8 cellular contexts compared by ENCODE assay signal in the genomic region with DNA sequence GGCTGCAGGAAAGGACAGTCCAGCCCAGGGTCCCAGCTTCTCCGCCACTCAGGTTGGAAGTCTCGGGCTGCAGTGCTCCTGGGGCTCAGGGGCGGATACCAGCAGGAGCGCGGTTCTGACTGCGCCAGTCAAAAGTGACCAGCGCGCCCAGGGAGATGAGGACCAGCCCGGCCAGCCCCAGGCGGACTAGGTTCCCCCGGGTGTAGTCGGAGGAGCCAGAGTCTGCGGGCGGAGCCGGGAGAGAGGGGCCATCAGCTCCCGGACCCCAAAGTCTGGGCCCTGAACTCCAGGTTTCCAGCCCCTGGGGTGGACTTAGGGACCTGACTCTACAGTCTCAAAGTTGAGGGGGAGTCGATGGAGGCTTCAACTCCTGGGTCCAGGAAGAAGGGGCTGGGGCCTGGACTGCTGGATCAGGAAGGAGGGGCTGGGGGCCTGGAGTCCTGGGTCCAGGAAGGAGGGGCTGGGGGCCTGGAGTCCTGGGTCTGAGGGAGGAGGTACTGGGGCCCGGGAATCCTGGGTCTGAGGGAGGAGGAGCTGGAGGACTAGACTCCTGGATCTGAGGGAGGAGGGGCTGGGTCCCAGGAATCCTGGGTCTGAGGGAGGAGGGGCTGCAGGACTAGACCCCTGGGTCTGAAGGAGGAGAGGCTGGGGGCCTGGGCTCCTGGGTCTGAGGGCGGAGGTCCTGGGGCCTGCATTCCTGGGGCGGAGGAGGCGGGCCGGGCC. TPM values are rescaled to one million over a fixed set of nuclear protein-coding genes. Genes with fewer than 3 reads are reported as not detected.
A peak's percentile ranks its signal among the peaks of the same experiment; 100 is the strongest.
DNase-seq lines count a peak whose midpoint lies in the region; ATAC-seq and TF ChIP-seq lines count a peak whose summit lies in the region.

No MANE protein-coding gene starts in this region.

- H3K79me2 ChIP-seq in ACC112 (ENCODE audit: control insufficient read depth, insufficient read depth, low read length, unreplicated experiment): no peaks in the 10 kb centered on the region

- ATAC-seq in naive thymus-derived CD8-positive, alpha-beta T cell: no peak

- intact Hi-C loops in dorsolateral prefrontal cortex (cut with DNase I): no loop called here

- DNase-seq in HuH-7.5 (ENCODE audit: low spot score) (peak; percentile 5), dorsolateral prefrontal cortex (no peak), COLO668 (lab: John Stamatoyannopoulos, UW; ENCODE audit: unreplicated experiment) (no peak), GOT3 (lab: John Stamatoyannopoulos, UW) (no peak), foreskin melanocyte (no peak)
- no peak for DNase-seq in naive thymus-derived CD8-positive, alpha-beta T cell
- no peak for DNase-seq in stimulated activated naive CD4-positive, alpha-beta T cell treated with Interleukin-2 at 50 U/mL for 16 hours (lab: John Stamatoyannopoulos, UW)

- H3K9me3 Mint-ChIP-seq in naive thymus-derived CD8-positive, alpha-beta T cell: no peaks in the 10 kb centered on the region

- H3K4me1 Mint-ChIP-seq in naive thymus-derived CD8-positive, alpha-beta T cell: peaks cover 6 to 19% (median 12%) of the 10 kb centered on the region in 4 donors

- H3K4me3 Mint-ChIP-seq in naive thymus-derived CD8-positive, alpha-beta T cell: peak overlapping the region in 7 of 10 donors; percentile 11 to 84 (median 33)

- TF ChIP-seq CTCF in dorsolateral prefrontal cortex (IDR thresholded peaks at IDR 0.05 in 54 of 56, conservative IDR thresholded peaks at IDR 0.05 in 2 of 56; ENCODE audit: low read depth in 1 of 56, partially characterized antibody in 56 of 56): no peak

- no peaks in the 10 kb centered on the region for H3K4me1 ChIP-seq in ACC112 (ENCODE audit: control insufficient read depth, insufficient read depth, low read length, unreplicated experiment)

- H3K4me3 ChIP-seq in ACC112 (ENCODE audit: low read depth, low read length) (peak overlapping the region; percentile 86), dorsolateral prefrontal cortex (peak overlapping the region in 57 of 59 donors; percentile 13 to 64 (median 47))

- POLR2A ChIA-PET in naive thymus-derived CD8-positive, alpha-beta T cell (lab: Charles Lee): interaction anchor here (0.6 to 1.4 kb wide), 5 partner anchors 16 to 229 kb away, joined by 3 to 4 read pairs (median 3); a partner anchor contains a TSS

- peaks cover 12 to 38% (median 23%) of the 10 kb centered on the region in 5 donors for H3K27me3 Mint-ChIP-seq in naive thymus-derived CD8-positive, alpha-beta T cell

- peak overlapping the region; percentile 83 for H2AFZ ChIP-seq in ACC112 (ENCODE audit: low read length, unreplicated experiment)

- H3K27me3 ChIP-seq in ACC112 (ENCODE audit: insufficient read depth, low read length) (no peaks in the 10 kb centered on the region), dorsolateral prefrontal cortex (peaks cover 0 to 33% (median 0%) of the 10 kb centered on the region in 45 donors)

- H3K27ac Mint-ChIP-seq in naive thymus-derived CD8-positive, alpha-beta T cell: peak overlapping the region in 1 of 10 donors; percentile 56

- H3K36me3 ChIP-seq in ACC112 (ENCODE audit: insufficient read depth, low read length): no peaks in the 10 kb centered on the region

- H3K36me3 Mint-ChIP-seq in naive thymus-derived CD8-positive, alpha-beta T cell: peaks cover 0 to 6% (median 0%) of the 10 kb centered on the region in 3 donors

- H3K27ac ChIP-seq in ACC112 (ENCODE audit: low read depth, low read length): no peak overlapping the region
- peak overlapping the region in 4 of 59 donors; percentile 31 to 71 (median 50) for H3K27ac ChIP-seq in dorsolateral prefrontal cortex

RNA-seq across cellular contexts. Expression of a gene that starts 5.3 kb away (rescaled TPM):
- 1 to 10 TPM in 117 of 120 experiments, under 1 TPM in 3; 0.41 to 7.2 (median 2.3) TPM for total RNA-seq in dorsolateral prefrontal cortex
- under 1 TPM in 1 of 2 experiments, not detected in 1; 0.33 TPM for total RNA-seq in naive thymus-derived CD8-positive, alpha-beta T cell
- polyA plus RNA-seq in naive thymus-derived CD8-positive, alpha-beta T cell: under 1 TPM in 1 of 3 donors, not detected in 2; 0.16 TPM

RNA-seq across cellular contexts. Expression of a gene that starts 7.4 kb away (rescaled TPM):
- 100 to 1,000 TPM; 100 to 299 (median 166) TPM for total RNA-seq in dorsolateral prefrontal cortex
- total RNA-seq in naive thymus-derived CD8-positive, alpha-beta T cell: 100 to 1,000 TPM; 103 to 112 TPM
- 100 to 1,000 TPM; 489 to 564 (median 529) TPM for polyA plus RNA-seq in naive thymus-derived CD8-positive, alpha-beta T cell

RNA-seq across cellular contexts. Expression of a gene that starts 14.1 kb away (rescaled TPM):
- total RNA-seq in dorsolateral prefrontal cortex: not detected
- not detected for total RNA-seq in naive thymus-derived CD8-positive, alpha-beta T cell
- not detected for polyA plus RNA-seq in naive thymus-derived CD8-positive, alpha-beta T cell

RNA-seq across cellular contexts. Expression of a gene that starts 20.2 kb away (rescaled TPM):
- total RNA-seq in dorsolateral prefrontal cortex: 10 to 100 TPM; 30.8 to 72.2 (median 49.8) TPM
- total RNA-seq in naive thymus-derived CD8-positive, alpha-beta T cell: 10 to 100 TPM; 14.2 to 16.8 TPM
- 10 to 100 TPM; 17.4 to 24.4 (median 23.0) TPM for polyA plus RNA-seq in naive thymus-derived CD8-positive, alpha-beta T cell

RNA-seq across cellular contexts. Expression of a gene that starts 20.3 kb away (rescaled TPM):
- total RNA-seq in dorsolateral prefrontal cortex: 10 to 100 TPM; 38.2 to 60.7 (median 48.1) TPM
- 10 to 100 TPM; 76.4 to 86.8 TPM for total RNA-seq in naive thymus-derived CD8-positive, alpha-beta T cell
- 10 to 100 TPM; 64.0 to 82.4 (median 80.8) TPM for polyA plus RNA-seq in naive thymus-derived CD8-positive, alpha-beta T cell
